23 cellular contexts compared by ENCODE assay signal in the genomic region with DNA sequence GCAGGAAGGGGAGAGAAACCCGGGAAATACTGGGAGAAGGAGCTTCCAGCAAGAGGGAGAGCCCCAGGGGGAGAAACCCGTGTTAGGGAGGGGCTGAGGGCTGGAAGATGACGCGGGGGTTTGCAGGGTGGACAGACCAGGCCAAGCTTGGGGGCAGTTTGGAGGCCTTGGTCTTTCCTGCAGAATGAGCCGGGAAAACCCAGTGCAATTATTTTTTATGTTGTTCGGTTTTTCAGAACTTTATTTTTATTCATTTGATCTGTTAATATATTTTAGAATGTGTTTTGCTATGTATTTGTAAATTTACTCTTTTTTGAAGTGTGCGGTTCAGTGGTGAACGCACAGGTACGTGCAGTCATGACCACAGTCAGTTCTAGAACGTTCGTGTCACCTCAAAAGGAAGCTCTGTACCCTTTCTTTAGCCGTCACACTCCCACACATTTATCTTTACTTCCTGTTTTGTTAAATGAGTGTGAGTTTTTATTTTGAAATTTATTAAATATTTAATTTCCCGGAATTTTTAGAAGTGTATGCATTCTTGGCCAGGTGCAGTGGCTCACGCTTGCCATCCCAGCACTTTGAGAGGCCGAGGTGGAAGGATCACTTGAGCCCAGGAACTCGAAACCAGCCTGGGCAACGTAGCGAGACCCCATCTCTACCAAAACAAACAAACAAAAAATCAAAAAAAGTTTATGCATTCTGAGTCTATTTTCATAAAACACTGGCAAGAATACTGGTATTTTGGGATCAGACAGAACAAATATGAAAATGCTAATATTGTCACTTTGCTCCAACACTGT.
"Had no signal": no experiment of that assay in that cellular context is flagged by ENCODE, and none has a peak within 500 bp of the region (broad histone marks: within the 10 kb centered on the region; RNA-seq: fewer than 3 reads in every experiment).

No MANE protein-coding gene starts in this region.

- H3K27ac Mint-ChIP-seq: effector memory CD8-positive, alpha-beta T cell; nephron progenitor cell had no signal

- H3K36me3 Mint-ChIP-seq: immature natural killer cell; naive thymus-derived CD8-positive, alpha-beta T cell had no signal

- H3K9me3 ChIP-seq: lower lobe of right lung, psoas muscle, thyroid gland had no signal

- H3K27ac ChIP-seq: left ventricle myocardium inferior, lower lobe of right lung, psoas muscle, stomach, thyroid gland had no signal

- FAIRE-seq: frontal cortex, small intestine had no signal

- H3K36me3 ChIP-seq: left ventricle myocardium inferior, lower lobe of right lung, thyroid gland had no signal

- H3K4me3 Mint-ChIP-seq: effector memory CD8-positive, alpha-beta T cell; immature natural killer cell; nephron progenitor cell had no signal

- DNase-seq: cortex of kidney; effector memory CD8-positive, alpha-beta T cell; hypothalamus; immature natural killer cell; islet precursor cell; kidney glomerular epithelial cell; left colon; left ventricle myocardium inferior; lower lobe of right lung; naive thymus-derived CD8-positive, alpha-beta T cell; nephron progenitor cell; nucleus accumbens; psoas muscle; right cardiac atrium; small intestine; stimulated activated CD4-positive, alpha-beta T cell treated with anti-CD3 and anti-CD28 coated beads, Interleukin-1b, Interleukin-23, amount 100 ng/mL, for 48 hours; stimulated activated CD4-positive, alpha-beta T cell treated with anti-CD3 and anti-CD28 coated beads, Interleukin-4, amount 100 ng/mL, for 1 hour; stimulated activated CD8-positive, alpha-beta memory T cell treated with anti-CD3 and anti-CD28 coated beads, Interleukin-4, amount 100 ng/mL, for 48 hours; stimulated activated naive CD4-positive, alpha-beta T cell treated with Interleukin-2 at 50 U/mL for 16 hours; stomach; thyroid gland; trophoblast cell had no signal

- H3K9me3 Mint-ChIP-seq: effector memory CD8-positive, alpha-beta T cell had no signal

- H3K4me3 ChIP-seq: left ventricle myocardium inferior, lower lobe of right lung, psoas muscle, stomach, thyroid gland had no signal

- H3K4me1 Mint-ChIP-seq: immature natural killer cell had no signal

- ATAC-seq: effector memory CD8-positive, alpha-beta T cell; left colon; lower lobe of right lung; naive thymus-derived CD8-positive, alpha-beta T cell; psoas muscle; right cardiac atrium had no signal

- H3K27me3 ChIP-seq: stomach, thyroid gland had no signal

- H3K4me1 ChIP-seq: left ventricle myocardium inferior, lower lobe of right lung, psoas muscle, stomach, thyroid gland had no signal
